ENCODE assay signal across 15 cellular contexts in the genomic region with DNA sequence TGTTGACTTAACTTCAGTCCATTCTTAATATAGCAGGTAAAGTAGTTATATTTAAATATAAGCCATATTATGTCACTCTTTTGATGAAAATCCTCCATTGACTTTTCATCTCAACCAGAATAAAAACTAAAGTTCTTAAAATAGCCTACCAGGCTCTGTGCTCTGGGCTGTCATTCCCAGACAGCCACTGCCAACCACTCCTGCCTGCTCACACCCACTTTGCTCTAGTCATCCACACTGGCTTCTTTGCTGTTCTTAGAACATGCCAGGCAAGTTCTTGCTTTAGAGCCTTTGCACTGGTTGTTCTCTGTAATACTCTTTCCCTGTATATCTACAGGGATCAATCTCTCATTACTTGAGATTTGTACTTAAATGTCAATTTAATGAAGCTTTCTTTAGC.
DNase-seq lines count a peak whose midpoint lies in the region; ATAC-seq, FAIRE-seq and TF ChIP-seq lines count a peak whose summit lies in the region.
"Had no signal": no experiment of that assay in that cellular context is flagged by ENCODE, and none has a peak within 500 bp of the region (broad histone marks: within the 10 kb centered on the region; RNA-seq: fewer than 3 reads in every experiment).

No MANE protein-coding gene starts in this region.

- H3K4me3 Mint-ChIP-seq in stimulated activated naive CD8-positive, alpha-beta T cell treated with anti-CD3 and anti-CD28 coated beads, Interleukin-15, amount 100 ng/mL, for 72 hours, result no peak overlapping the region
- no peak overlapping the region for H3K4me3 Mint-ChIP-seq in naive B cell

- H3K36me3 Mint-ChIP-seq in naive B cell, result peaks cover 6 to 7% of the 10 kb centered on the region in 2 donors

- no peaks in the 10 kb centered on the region for H3K27me3 Mint-ChIP-seq in stimulated activated naive CD8-positive, alpha-beta T cell treated with anti-CD3 and anti-CD28 coated beads, Interleukin-15, amount 100 ng/mL, for 72 hours
- H3K27me3 Mint-ChIP-seq in naive B cell, result no peaks in the 10 kb centered on the region

- no peaks in the 10 kb centered on the region for H3K9me3 Mint-ChIP-seq in stimulated activated naive CD8-positive, alpha-beta T cell treated with anti-CD3 and anti-CD28 coated beads, Interleukin-15, amount 100 ng/mL, for 72 hours
- H3K9me3 Mint-ChIP-seq in naive B cell, result no peaks in the 10 kb centered on the region
- H3K9me3 Mint-ChIP-seq: activated T-helper 2 cell treated with anti-CD3 and anti-CD28 coated beads, Interferon-gamma antibody, Interleukin-2, Interleukin-4, amounts not matched to agents 10 μg/mL and 5 μg/mL and 100 μg/mL, durations not matched to agents 14 hours and 24 hours and 36 hours had no signal

- peaks cover 42% of the 10 kb centered on the region for H3K4me1 Mint-ChIP-seq in stimulated activated naive CD8-positive, alpha-beta T cell treated with anti-CD3 and anti-CD28 coated beads, Interleukin-15, amount 100 ng/mL, for 72 hours
- H3K4me1 Mint-ChIP-seq in naive B cell, result peaks cover 34 to 46% (median 34%) of the 10 kb centered on the region in 3 donors

- H3K4me3 ChIP-seq in epithelial cell of esophagus (ENCODE audit: low read length), result no peak overlapping the region
- H3K4me3 ChIP-seq: Peyer's patch had no signal

- no peak for FAIRE-seq in RCC 7860 (lab: Jason Lieb, UNC)
- FAIRE-seq: endometrium had no signal

- no peak for ATAC-seq in stimulated activated naive CD8-positive, alpha-beta T cell treated with anti-CD3 and anti-CD28 coated beads, Interleukin-15, amount 100 ng/mL, for 72 hours
- ATAC-seq in stimulated activated naive CD8-positive, alpha-beta T cell treated with anti-CD3 and anti-CD28 coated beads, Interleukin-15, Interleukin-2, amounts not matched to agents 100 U/mL and 50 U/mL, for 24 hours, result no peak
- ATAC-seq in naive B cell (ENCODE audit: low read depth in 2 of 2), result no peak

- peak overlapping the region; percentile 1 to 46 for H3K27ac Mint-ChIP-seq in stimulated activated naive CD8-positive, alpha-beta T cell treated with anti-CD3 and anti-CD28 coated beads, Interleukin-15, amount 100 ng/mL, for 72 hours
- H3K27ac Mint-ChIP-seq in naive B cell, result peak overlapping the region; percentile 11 to 73 (median 46)

- no peak for TF ChIP-seq CTCF in epithelial cell of esophagus (IDR thresholded peaks at IDR 0.05; ENCODE audit: insufficient read depth, low read depth, low read length, missing control alignments)

- no peak for DNase-seq in stimulated activated naive CD8-positive, alpha-beta T cell treated with anti-CD3 and anti-CD28 coated beads, Interleukin-15, amount 100 ng/mL, for 72 hours
- no peak for DNase-seq in stimulated activated naive CD8-positive, alpha-beta T cell treated with anti-CD3 and anti-CD28 coated beads, Interleukin-15, Interleukin-2, amounts not matched to agents 100 U/mL and 50 U/mL, for 24 hours
- DNase-seq in epithelial cell of esophagus (ENCODE audit: low read depth), result peak; percentile 52
- DNase-seq in naive B cell, result no peak
- DNase-seq in RCC 7860 (ENCODE audit: low spot score), result no peak
- DNase-seq in activated gamma-delta T cell treated with Interleukin-2 at 50 U/mL for 16 hours, result no peak
- no peak for DNase-seq in ecto neural progenitor cell (ENCODE audit: low spot score)
- DNase-seq in stimulated activated CD4-positive, alpha-beta T cell treated with anti-CD3 and anti-CD28 coated beads, Interleukin-12 subunit alpha, Interleukin-12 subunit beta, amount 100 ng/mL, for 4 hours, result no peak
- DNase-seq: activated CD4-positive, alpha-beta T cell treated with anti-CD3 and anti-CD28 coated beads, Interleukin-2, amount 50 U/mL, for 4 hours; DND-41; NCI-H226; Peyer's patch; T-helper 9 cell had no signal
